9 cellular contexts compared by ENCODE assay signal in genomic region chr7:101173752-101174244, GRCh38. TPM values are rescaled to one million over a fixed set of nuclear protein-coding genes. Genes with fewer than 3 reads are reported as not detected.
DNase-seq lines count a peak whose midpoint lies in the region; ATAC-seq, FAIRE-seq and TF ChIP-seq lines count a peak whose summit lies in the region.
"Had no signal": no experiment of that assay in that cellular context is flagged by ENCODE, and none has a peak within 500 bp of the region (broad histone marks: within the 10 kb centered on the region; RNA-seq: fewer than 3 reads in every experiment).

No MANE protein-coding gene starts in this region.

- TF ChIP-seq CTCF in A673 (conservative IDR thresholded peaks at IDR 0.05; ENCODE audit: low read depth, low read length) (no peak), PC-9 (conservative IDR thresholded peaks at IDR 0.05) (no peak)

- peak; percentile 96 for FAIRE-seq in urothelium cell line (lab: Jason Lieb, UNC)

- H3K27me3 ChIP-seq in A673 (replicated peaks; ENCODE audit: insufficient read depth, low read depth, low read length, poor library complexity) (peaks cover 58% of the 10 kb centered on the region), PC-9 (ENCODE audit: insufficient read depth, low read depth) (peaks cover 72% of the 10 kb centered on the region)

- H3F3A ChIP-seq in PC-9 (ENCODE audit: insufficient read depth, low read depth) = 0 out of 2 replicates have a peak, but pooled peaks cover 5% of the 10 kb centered on the region

- DNase-seq in A673 (ENCODE audit: low spot score) (peak; percentile 84), PC-9 (peak; percentile 51 to 65), kidney tubule cell (ENCODE audit: low spot score) (peak; percentile 60), urothelium cell line (ENCODE audit: low spot score) (peak; percentile 93), globus pallidus (ENCODE audit: low spot score) (no peak), pons (ENCODE audit: low spot score) (no peak)
- peak; percentile 85 for DNase-seq in activated effector memory CD4-positive, alpha-beta T cell treated with anti-CD3 and anti-CD28 coated beads, Interleukin-2, amount 50 U/mL, for 16 hours

- intact Hi-C loops in A673 (cut with micrococcal nuclease; ENCODE audit: unreplicated experiment) = loop anchor here (10.0 kb wide), 1 partner anchor 79 kb away; no protein-coding TSS in a partner anchor
- intact Hi-C loops in PC-9 (cut with micrococcal nuclease; ENCODE audit: unreplicated experiment) = no loop called here

- POLR2A ChIA-PET in A673 (lab: Charles Lee; ENCODE audit: low non-redundant PET) (no interaction called here), PC-9 (lab: Charles Lee; ENCODE audit: unreplicated experiment) (interaction anchor here (0.6 to 0.8 kb wide), 4 partner anchors 33 to 264 kb away, joined by 4 to 7 read pairs (median 6); no protein-coding TSS in a partner anchor)

- peak; percentile 54 for ATAC-seq in GM21723 (IDR thresholded peaks at IDR 0.05; ENCODE audit: unreplicated experiment)

- no peaks in the 10 kb centered on the region for H4K20me1 ChIP-seq in PC-9 (ENCODE audit: insufficient read depth)

- H3K36me3 ChIP-seq in A673 (ENCODE audit: insufficient read depth, low read length, poor library complexity, severe bottlenecking) (no peaks in the 10 kb centered on the region), PC-9 (ENCODE audit: low read depth) (no peaks in the 10 kb centered on the region)

- CTCF ChIA-PET in A673 (lab: Charles Lee) (interaction anchor here (0.9 to 1.1 kb wide), 2 partner anchors 19 to 30 kb away, joined by 5 to 10 read pairs; no protein-coding TSS in a partner anchor), PC-9 (lab: Charles Lee) (interaction anchor here (0.6 to 1.0 kb wide), 2 partner anchors 89 to 369 kb away, joined by 3 to 7 read pairs; partner anchors contain the start of gene TRIM56)

- H3K9me2 ChIP-seq in PC-9 (ENCODE audit: insufficient read depth) = no peaks in the 10 kb centered on the region

- H3K27ac ChIP-seq in A673 (ENCODE audit: low read depth, low read length, poor library complexity, severe bottlenecking) = no peak overlapping the region
- no peak overlapping the region for H3K27ac ChIP-seq in PC-9

- BruUV-seq in A673 (replicated peaks; lab: Mats Ljungman, UMichigan) = no TSS peak
- no TSS peak for BruUV-seq in PC-9 (replicated peaks; lab: Mats Ljungman, UMichigan)

- H3K79me2 ChIP-seq in PC-9 (ENCODE audit: low read depth) = no peaks in the 10 kb centered on the region

- H3K4me3 ChIP-seq in A673 (ENCODE audit: low read depth, low read length, poor library complexity, severe bottlenecking) (peak overlapping the region; percentile 36), PC-9 (peak overlapping the region; percentile 47)

- H3K4me2 ChIP-seq in PC-9 = peak overlapping the region; percentile 76

- H3K9me3 ChIP-seq in A673 (ENCODE audit: low read depth, low read length, poor library complexity, severe bottlenecking) (no peaks in the 10 kb centered on the region), PC-9 (ENCODE audit: insufficient read depth, low read depth) (no peaks in the 10 kb centered on the region)

- peaks cover 39% of the 10 kb centered on the region for H3K4me1 ChIP-seq in A673 (ENCODE audit: insufficient read depth, low read length, poor library complexity, severe bottlenecking)
- peaks cover 23% of the 10 kb centered on the region for H3K4me1 ChIP-seq in PC-9 (replicated peaks; ENCODE audit: insufficient read depth)

- H2AFZ ChIP-seq in PC-9 = peak overlapping the region; percentile 69

RNA-seq across cellular contexts. Expression of gene NAT16, which starts 6.3 kb away (rescaled TPM):
- total RNA-seq in A673 (2021) (not detected in 2 replicates), PC-9 (2021) (not detected in 2 replicates)

RNA-seq across cellular contexts. Expression of gene VGF, which starts 8.4 kb away (rescaled TPM):
- 14.4 and 16.0 TPM in 2 replicates for total RNA-seq in A673 (2021)
- total RNA-seq in PC-9 (2021) = 2.1 and 2.3 TPM in 2 replicates

RNA-seq across cellular contexts. Expression of gene AP1S1, which starts 19.5 kb away (rescaled TPM):
- total RNA-seq in A673 (2021) (71.3 and 79.0 TPM in 2 replicates), PC-9 (2021) (227 and 308 TPM in 2 replicates)

RNA-seq across cellular contexts. Expression of gene MOGAT3, which starts 27.0 kb away (rescaled TPM):
- total RNA-seq in A673 (2021) (not detected in 2 replicates), PC-9 (2021) (not detected in 2 replicates)
- total RNA-seq: temporal lobe had no signal

RNA-seq across cellular contexts. Expression of gene PLOD3, which starts 43.6 kb away (rescaled TPM):
- total RNA-seq in A673 (2021) (77.0 and 84.1 TPM in 2 replicates), PC-9 (2021) (93.2 and 105 TPM in 2 replicates)

Comparison
In these comparisons a context has a peak if more than half of its experiments do, and no peak if none do; other contexts are left out.
1. DNase-seq: peak in A673 (single experiment), PC-9 (2 of 2), activated effector memory CD4-positive, alpha-beta T cell treated with anti-CD3 and anti-CD28 coated beads, Interleukin-2, amount 50 U/mL, for 16 hours (single experiment), kidney tubule cell (single experiment) and urothelium cell line (single experiment); none in globus pallidus (single experiment) and pons (single experiment).